Comparison of ENCODE assay signal across 20 cellular contexts in genomic region chr1:163668472-163668871, GRCh38.
"Had no signal": no experiment of that assay in that cellular context is flagged by ENCODE, and none has a peak within 500 bp of the region (broad histone marks: within the 10 kb centered on the region; RNA-seq: fewer than 3 reads in every experiment).

No MANE protein-coding gene starts in this region.

- H3K4me1 ChIP-seq: heart left ventricle, spleen, testis, transverse colon had no signal

- H3K27me3 ChIP-seq: heart left ventricle, spleen, testis, transverse colon had no signal

- FAIRE-seq: endothelial cell of umbilical vein, islet of Langerhans had no signal

- H3K27ac ChIP-seq: coronary artery, heart left ventricle, spleen, testis, transverse colon had no signal

- H3K9me3 ChIP-seq: mucosa of descending colon, spleen, testis, transverse colon had no signal

- DNase-seq: effector CD4-positive, alpha-beta T cell; endodermal cell; foreskin melanocyte; heart left ventricle; hippocampal formation; kidney glomerular epithelial cell; mucosa of descending colon; naive thymus-derived CD8-positive, alpha-beta T cell; posterior cingulate gyrus; spleen; stimulated activated CD4-positive, alpha-beta T cell treated with anti-CD3 and anti-CD28 coated beads, Interleukin-15, amount 100 ng/mL, for 24 hours; stimulated activated CD4-positive, alpha-beta T cell treated with anti-CD3 and anti-CD28 coated beads, Interleukin-1b, Interleukin-23, amount 100 ng/mL, for 48 hours; stimulated activated CD4-positive, alpha-beta T cell treated with anti-CD3 and anti-CD28 coated beads, Interleukin-4, amount 100 ng/mL, for 24 hours; testis; transverse colon had no signal

- ATAC-seq: heart left ventricle; mucosa of descending colon; naive thymus-derived CD8-positive, alpha-beta T cell; sciatic nerve; stimulated activated memory B cell treated with anti-CD40 and anti-IgM and Interleukin-4, amounts not matched to agents 10 μg/mL and 1 μg/mL and 100 μg/mL, for 72 hours had no signal

- H3K36me3 ChIP-seq: heart left ventricle, spleen, transverse colon had no signal

- H3K4me3 ChIP-seq: coronary artery, heart left ventricle, mucosa of descending colon, spleen, testis, transverse colon had no signal
